20 cellular contexts compared by ENCODE assay signal in genomic region chr14:104717137-104717536, GRCh38. TPM values are rescaled to one million over a fixed set of nuclear protein-coding genes. Genes with fewer than 3 reads are reported as not detected.
DNase-seq lines count a peak whose midpoint lies in the region; ATAC-seq and TF ChIP-seq lines count a peak whose summit lies in the region.
"Had no signal": no experiment of that assay in that cellular context is flagged by ENCODE, and none has a peak within 500 bp of the region (broad histone marks: within the 10 kb centered on the region; RNA-seq: fewer than 3 reads in every experiment).

No MANE protein-coding gene starts in this region.

- TF ChIP-seq POLR2A in suprapubic skin (IDR thresholded peaks at IDR 0.05): no peak

- H3K27ac Mint-ChIP-seq in activated naive CD4-positive, alpha-beta T cell treated with anti-CD3 and anti-CD28 coated beads, Interleukin-2, amount 10 ng/mL, durations not matched to agents 7 days and 5 days: peak overlapping the region; percentile 59
- H3K27ac Mint-ChIP-seq in Calu3 (ENCODE audit: unreplicated experiment): peak overlapping the region; percentile 21
- H3K27ac Mint-ChIP-seq in stimulated activated memory B cell treated with anti-CD40 and anti-IgM and Interleukin-4, amounts not matched to agents 10 μg/mL and 1 μg/mL and 100 μg/mL, for 72 hours: peak overlapping the region; percentile 28
- H3K27ac Mint-ChIP-seq in CD14-positive monocyte: peak overlapping the region in 1 of 7 donors; percentile 40

- H3K4me1 ChIP-seq in suprapubic skin: peaks cover 4% of the 10 kb centered on the region

- H3K27ac ChIP-seq in dorsolateral prefrontal cortex (peak overlapping the region in 51 of 59 donors; percentile 3 to 87 (median 65)), suprapubic skin (no peak overlapping the region)
- H3K27ac ChIP-seq: SJCRH30 had no signal

- H3K27me3 ChIP-seq in dorsolateral prefrontal cortex (no peaks in the 10 kb centered on the region), suprapubic skin (no peaks in the 10 kb centered on the region)
- H3K27me3 ChIP-seq: SJCRH30 had no signal

- WGBS in suprapubic skin: 91% methylated on average over 13 of the region's 22 CpGs

- ATAC-seq in stimulated activated memory B cell treated with anti-CD40 and anti-IgM and Interleukin-4, amounts not matched to agents 10 μg/mL and 1 μg/mL and 100 μg/mL, for 72 hours: peak; percentile 50
- ATAC-seq: Panc1 had no signal

- no peak for TF ChIP-seq EP300 in suprapubic skin (IDR thresholded peaks at IDR 0.05)

- H3K36me3 ChIP-seq in suprapubic skin: peaks cover 65% of the 10 kb centered on the region

- H3K9me3 ChIP-seq in suprapubic skin: no peaks in the 10 kb centered on the region
- H3K9me3 ChIP-seq: SJCRH30 had no signal

- intact Hi-C loops in Calu3 (cut with micrococcal nuclease; ENCODE audit: unreplicated experiment): no loop called here
- intact Hi-C loops in dorsolateral prefrontal cortex (cut with DNase I): no loop called here
- intact Hi-C loops in CD14-positive monocyte (cut with micrococcal nuclease): no loop called here

- peaks cover 21% of the 10 kb centered on the region for H3K36me3 Mint-ChIP-seq in activated naive CD4-positive, alpha-beta T cell treated with anti-CD3 and anti-CD28 coated beads, Interleukin-2, amount 10 ng/mL, durations not matched to agents 7 days and 5 days
- H3K36me3 Mint-ChIP-seq in Calu3 (ENCODE audit: insufficient read depth, unreplicated experiment) (peaks cover 67% of the 10 kb centered on the region), CD14-positive monocyte (peaks cover 16 to 39% of the 10 kb centered on the region in 2 donors)
- peaks cover 24% of the 10 kb centered on the region for H3K36me3 Mint-ChIP-seq in stimulated activated memory B cell treated with anti-CD40 and anti-IgM and Interleukin-4, amounts not matched to agents 10 μg/mL and 1 μg/mL and 100 μg/mL, for 72 hours

- no peak overlapping the region for H3K4me3 Mint-ChIP-seq in activated naive CD4-positive, alpha-beta T cell treated with anti-CD3 and anti-CD28 coated beads, Interleukin-2, amount 10 ng/mL, durations not matched to agents 7 days and 5 days
- H3K4me3 Mint-ChIP-seq in Calu3 (ENCODE audit: low read depth, unreplicated experiment): no peak overlapping the region
- no peak overlapping the region for H3K4me3 Mint-ChIP-seq in stimulated activated memory B cell treated with anti-CD40 and anti-IgM and Interleukin-4, amounts not matched to agents 10 μg/mL and 1 μg/mL and 100 μg/mL, for 72 hours
- no peak overlapping the region for H3K4me3 Mint-ChIP-seq in CD14-positive monocyte

- no peak overlapping the region for H3K4me3 ChIP-seq in dorsolateral prefrontal cortex
- no peak overlapping the region for H3K4me3 ChIP-seq in suprapubic skin
- H3K4me3 ChIP-seq: SJCRH30 had no signal

- BruUV-seq in Calu3 (replicated peaks; lab: Mats Ljungman, UMichigan): no TSS peak

- H3K4me1 Mint-ChIP-seq in activated naive CD4-positive, alpha-beta T cell treated with anti-CD3 and anti-CD28 coated beads, Interleukin-2, amount 10 ng/mL, durations not matched to agents 7 days and 5 days: no peaks in the 10 kb centered on the region
- H3K4me1 Mint-ChIP-seq in Calu3 (ENCODE audit: low read depth, unreplicated experiment) (no peaks in the 10 kb centered on the region), CD14-positive monocyte (no peaks in the 10 kb centered on the region)
- peaks cover 10% of the 10 kb centered on the region for H3K4me1 Mint-ChIP-seq in stimulated activated memory B cell treated with anti-CD40 and anti-IgM and Interleukin-4, amounts not matched to agents 10 μg/mL and 1 μg/mL and 100 μg/mL, for 72 hours

- no peak for DNase-seq in activated naive CD4-positive, alpha-beta T cell treated with anti-CD3 and anti-CD28 coated beads, Interleukin-2, amount 10 ng/mL, durations not matched to agents 7 days and 5 days
- no peak for DNase-seq in activated naive CD4-positive, alpha-beta T cell treated with Interleukin-2 at 50 U/mL for 16 hours
- DNase-seq in Calu3 (no peak), dorsolateral prefrontal cortex (no peak), CD14-positive monocyte (ENCODE audit: low spot score) (no peak), NCI-H446 treated with DMSO at 0.1 percent for 48 hours (lab: John Stamatoyannopoulos, UW) (no peak), suprapubic skin (ENCODE audit: low spot score in 2 of 2) (no peak)
- DNase-seq: AML-193, DMS79, H7, KBM-7, MM.1S, NCI-H1092 treated with DMSO at 0.1 percent for 48 hours, NCI-H1436 treated with DMSO at 0.1 percent for 48 hours, NCI-H1930, NCI-H524, NCI-H774, SJCRH30 had no signal

- no peaks in the 10 kb centered on the region for H3K27me3 Mint-ChIP-seq in activated naive CD4-positive, alpha-beta T cell treated with anti-CD3 and anti-CD28 coated beads, Interleukin-2, amount 10 ng/mL, durations not matched to agents 7 days and 5 days
- H3K27me3 Mint-ChIP-seq in Calu3 (ENCODE audit: unreplicated experiment) (no peaks in the 10 kb centered on the region), CD14-positive monocyte (ENCODE audit: low read depth in 3 of 3) (no peaks in the 10 kb centered on the region)
- H3K27me3 Mint-ChIP-seq in stimulated activated memory B cell treated with anti-CD40 and anti-IgM and Interleukin-4, amounts not matched to agents 10 μg/mL and 1 μg/mL and 100 μg/mL, for 72 hours: no peaks in the 10 kb centered on the region

- H3K9me3 Mint-ChIP-seq in activated naive CD4-positive, alpha-beta T cell treated with anti-CD3 and anti-CD28 coated beads, Interleukin-2, amount 10 ng/mL, durations not matched to agents 7 days and 5 days: no peaks in the 10 kb centered on the region
- H3K9me3 Mint-ChIP-seq in Calu3 (ENCODE audit: low read depth, unreplicated experiment) (no peaks in the 10 kb centered on the region), CD14-positive monocyte (no peaks in the 10 kb centered on the region)
- H3K9me3 Mint-ChIP-seq in stimulated activated memory B cell treated with anti-CD40 and anti-IgM and Interleukin-4, amounts not matched to agents 10 μg/mL and 1 μg/mL and 100 μg/mL, for 72 hours: no peaks in the 10 kb centered on the region

- CTCF ChIA-PET in activated naive CD4-positive, alpha-beta T cell treated with anti-CD3 and anti-CD28 coated beads, Interleukin-2, amount 10 ng/mL, durations not matched to agents 7 days and 5 days (lab: Charles Lee): no interaction called here
- CTCF ChIA-PET in Calu3 (lab: Charles Lee): no interaction called here

- TF ChIP-seq CTCF in Calu3 (IDR thresholded peaks at IDR 0.05; ENCODE audit: unreplicated experiment) (no peak), dorsolateral prefrontal cortex (IDR thresholded peaks at IDR 0.05 in 54 of 56, conservative IDR thresholded peaks at IDR 0.05 in 2 of 56; ENCODE audit: low read depth in 1 of 56, partially characterized antibody in 56 of 56) (no peak), CD14-positive monocyte (IDR thresholded peaks at IDR 0.05) (no peak), suprapubic skin (IDR thresholded peaks at IDR 0.05) (no peak)

RNA-seq across cellular contexts. Expression of gene ADSS1, which starts 6.9 kb away (rescaled TPM):
- total RNA-seq in Calu3 (2022) (8.6 and 10.0 TPM in 2 replicates), dorsolateral prefrontal cortex (10 to 100 TPM in 62 of 120 experiments, 1 to 10 TPM in 58; 4.2 to 28.9 (median 10.3) TPM), suprapubic skin (10 to 100 TPM in 2 of 4 donors, 1 to 10 TPM in 2; 2.8 to 12.4 (median 9.0) TPM)
- polyA plus RNA-seq in CD14-positive monocyte: under 1 TPM; 0.61 to 0.64 TPM

RNA-seq across cellular contexts. Expression of gene INF2, which starts 27.7 kb away (rescaled TPM):
- total RNA-seq in Calu3 (2022): 208 and 220 TPM in 2 replicates
- total RNA-seq in dorsolateral prefrontal cortex: 100 to 1,000 TPM in 97 of 120 experiments, 10 to 100 TPM in 23; 69.5 to 290 (median 127) TPM
- 1 to 10 TPM; 2.9 to 3.8 TPM for polyA plus RNA-seq in CD14-positive monocyte
- 100 to 1,000 TPM in 1 of 4 donors, 10 to 100 TPM in 3; 52.1 to 126 (median 81.8) TPM for total RNA-seq in suprapubic skin

RNA-seq across cellular contexts. Expression of gene SIVA1, which starts 35.8 kb away (rescaled TPM):
- 72.3 and 73.3 TPM in 2 replicates for total RNA-seq in Calu3 (2022)
- total RNA-seq in dorsolateral prefrontal cortex: 10 to 100 TPM; 23.3 to 52.5 (median 36.1) TPM
- polyA plus RNA-seq in CD14-positive monocyte: 100 to 1,000 TPM; 156 to 193 TPM
- total RNA-seq in suprapubic skin: 100 to 1,000 TPM in 3 of 4 donors, 10 to 100 TPM in 1; 94.0 to 159 (median 142) TPM
